In the genomic region with DNA sequence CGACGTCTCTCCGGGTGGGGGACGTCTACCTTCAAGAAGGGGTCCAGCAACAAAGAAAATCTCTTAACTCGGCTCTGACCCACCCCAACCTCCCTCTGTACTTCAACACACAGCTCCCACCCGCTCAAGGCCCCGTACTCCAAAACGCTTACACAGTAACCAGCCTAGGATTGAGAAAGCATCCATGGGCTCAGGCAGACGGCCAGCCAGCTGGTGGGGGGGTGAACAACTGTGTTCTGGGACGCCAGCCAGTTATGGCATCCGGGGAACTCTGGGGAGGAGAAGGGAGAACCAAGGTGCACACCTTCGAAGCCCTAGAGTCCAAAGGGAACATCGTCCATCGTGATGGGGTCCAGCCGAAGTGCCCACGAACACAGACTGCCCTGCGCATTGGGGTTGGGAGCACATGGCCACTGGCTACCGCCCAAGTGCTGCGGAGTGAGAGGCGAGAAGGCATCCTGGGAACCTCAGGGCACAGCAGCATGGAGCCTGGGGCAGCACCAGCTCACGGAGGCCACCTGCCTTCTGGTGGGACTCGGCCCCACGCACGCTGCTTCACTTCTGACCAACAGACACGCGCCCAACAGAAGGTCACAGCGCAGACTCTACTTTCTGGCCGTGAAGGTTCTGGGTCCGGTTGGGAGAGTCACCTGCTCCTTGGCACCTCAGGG, we compare ENCODE assay signal across 8 cellular contexts. TPM values are rescaled to one million over a fixed set of nuclear protein-coding genes. Genes with fewer than 3 reads are reported as not detected.
A peak's percentile ranks its signal among the peaks of the same experiment; 100 is the strongest.
DNase-seq lines count a peak whose midpoint lies in the region; ATAC-seq and TF ChIP-seq lines count a peak whose summit lies in the region.

No MANE protein-coding gene starts in this region.

- H3K36me3 Mint-ChIP-seq in natural killer cell (peaks cover 18% of the 10 kb centered on the region), T-cell (peaks cover 34% of the 10 kb centered on the region)
- H3K36me3 Mint-ChIP-seq in natural killer cell treated with Interleukin-12 subunit alpha and Interleukin-12 subunit beta and Interleukin-15 and Interleukin-18, amount 100 ng/mL, for 72 hours = peaks cover 22% of the 10 kb centered on the region

- no peak for TF ChIP-seq CTCF in natural killer cell (IDR thresholded peaks at IDR 0.05)

- ATAC-seq in natural killer cell (no peak), T-cell (replicated peaks in 1 of 4) (no peak), GM21619 (IDR thresholded peaks at IDR 0.05; ENCODE audit: unreplicated experiment) (no peak)
- ATAC-seq in natural killer cell treated with Interleukin-12 subunit alpha and Interleukin-12 subunit beta and Interleukin-15 and Interleukin-18, amount 100 ng/mL, for 72 hours = no peak

- H3K9me3 Mint-ChIP-seq in natural killer cell (no peaks in the 10 kb centered on the region), T-cell (no peaks in the 10 kb centered on the region)
- H3K9me3 Mint-ChIP-seq in natural killer cell treated with Interleukin-12 subunit alpha and Interleukin-12 subunit beta and Interleukin-15 and Interleukin-18, amount 100 ng/mL, for 72 hours = no peaks in the 10 kb centered on the region

- H3K4me1 ChIP-seq in effector memory CD4-positive, alpha-beta T cell (ENCODE audit: control insufficient read depth, insufficient read depth, low read length, poor library complexity, severe bottlenecking) = peaks cover 36% of the 10 kb centered on the region

- no peak overlapping the region for H3K4me3 ChIP-seq in effector memory CD4-positive, alpha-beta T cell (ENCODE audit: insufficient read depth, low read depth, low read length, poor library complexity, severe bottlenecking)

- H3K27me3 Mint-ChIP-seq in natural killer cell (ENCODE audit: low read depth in 2 of 2) (no peaks in the 10 kb centered on the region), T-cell (no peaks in the 10 kb centered on the region)
- H3K27me3 Mint-ChIP-seq in natural killer cell treated with Interleukin-12 subunit alpha and Interleukin-12 subunit beta and Interleukin-15 and Interleukin-18, amount 100 ng/mL, for 72 hours = no peaks in the 10 kb centered on the region

- no peaks in the 10 kb centered on the region for H3K27me3 ChIP-seq in effector memory CD4-positive, alpha-beta T cell (replicated peaks; ENCODE audit: control insufficient read depth, insufficient read depth, low read length, poor library complexity, severe bottlenecking)

- H3K4me3 Mint-ChIP-seq in natural killer cell (no peak overlapping the region), T-cell (no peak overlapping the region)
- no peak overlapping the region for H3K4me3 Mint-ChIP-seq in natural killer cell treated with Interleukin-12 subunit alpha and Interleukin-12 subunit beta and Interleukin-15 and Interleukin-18, amount 100 ng/mL, for 72 hours

- H3K36me3 ChIP-seq in effector memory CD4-positive, alpha-beta T cell (ENCODE audit: control insufficient read depth, insufficient read depth, low read length) = peaks cover 59% of the 10 kb centered on the region

- intact Hi-C loops in natural killer cell (cut with micrococcal nuclease) = loop anchor here (10.0 kb wide), 1 partner anchor 172 kb away; a partner anchor contains a TSS

- no peak overlapping the region for H3K27ac ChIP-seq in effector memory CD4-positive, alpha-beta T cell (ENCODE audit: insufficient read depth, low read length, poor library complexity, severe bottlenecking)

- DNase-seq in natural killer cell (no peak), cerebellum (ENCODE audit: low spot score) (peak; percentile 63), medulla oblongata (ENCODE audit: extremely low spot score) (peak; percentile 86), T-cell (no peak), NCI-H1436 treated with DMSO at 0.1 percent for 48 hours (lab: John Stamatoyannopoulos, UW) (no peak)
- no peak for DNase-seq in natural killer cell treated with Interleukin-12 subunit alpha and Interleukin-12 subunit beta and Interleukin-15 and Interleukin-18, amount 100 ng/mL, for 72 hours (ENCODE audit: low spot score)
- no peak for DNase-seq in effector memory CD4-positive, alpha-beta T cell

- POLR2A ChIA-PET in T-cell (lab: Charles Lee) = interaction anchor here in 1 of 2 donors (0.7 kb wide), 1 partner anchor 36 kb away, joined by 3 read pairs; no protein-coding TSS in a partner anchor

- CTCF ChIA-PET in T-cell (lab: Charles Lee) = interaction anchor here in 1 of 2 donors (0.5 kb wide), 1 partner anchor 181 kb away, joined by 3 read pairs; no protein-coding TSS in a partner anchor

- H3K9me3 ChIP-seq in effector memory CD4-positive, alpha-beta T cell (ENCODE audit: control insufficient read depth, low read length) = no peaks in the 10 kb centered on the region

- H3K4me1 Mint-ChIP-seq in natural killer cell = peaks cover 60 to 84% of the 10 kb centered on the region in 2 donors
- H3K4me1 Mint-ChIP-seq in natural killer cell treated with Interleukin-12 subunit alpha and Interleukin-12 subunit beta and Interleukin-15 and Interleukin-18, amount 100 ng/mL, for 72 hours (ENCODE audit: low read depth in 2 of 2) = peaks cover 21 to 67% of the 10 kb centered on the region in 2 donors
- H3K4me1 Mint-ChIP-seq in T-cell = peaks cover 43 to 69% (median 67%) of the 10 kb centered on the region in 3 donors

- peak overlapping the region; percentile 87 to 88 for H3K27ac Mint-ChIP-seq in natural killer cell
- peak overlapping the region in 1 of 2 donors; percentile 62 for H3K27ac Mint-ChIP-seq in natural killer cell treated with Interleukin-12 subunit alpha and Interleukin-12 subunit beta and Interleukin-15 and Interleukin-18, amount 100 ng/mL, for 72 hours
- no peak overlapping the region for H3K27ac Mint-ChIP-seq in T-cell

RNA-seq across cellular contexts. Expression of a gene that starts 14.3 kb away (rescaled TPM):
- total RNA-seq in natural killer cell (100 to 1,000 TPM; 172 to 365 (median 296) TPM), cerebellum (3.7 TPM), T-cell (10 to 100 TPM; 31.9 to 47.3 (median 40.9) TPM)
- 100 to 1,000 TPM; 241 to 534 TPM for total RNA-seq in natural killer cell treated with Interleukin-12 subunit alpha and Interleukin-12 subunit beta and Interleukin-15 and Interleukin-18, amount 100 ng/mL, for 72 hours

RNA-seq across cellular contexts. Expression of a gene that starts 30.4 kb away (rescaled TPM):
- total RNA-seq in natural killer cell (100 to 1,000 TPM; 423 to 475 (median 468) TPM), cerebellum (45.1 TPM), T-cell (100 to 1,000 TPM; 177 to 273 (median 194) TPM)
- 100 to 1,000 TPM; 160 to 215 TPM for total RNA-seq in natural killer cell treated with Interleukin-12 subunit alpha and Interleukin-12 subunit beta and Interleukin-15 and Interleukin-18, amount 100 ng/mL, for 72 hours

RNA-seq across cellular contexts. Expression of a gene that starts 30.5 kb away (rescaled TPM):
- total RNA-seq in natural killer cell (10 to 100 TPM; 69.7 to 79.2 (median 75.1) TPM), cerebellum (39.6 TPM), T-cell (100 to 1,000 TPM in 3 of 5 donors, 10 to 100 TPM in 2; 86.4 to 127 (median 103) TPM)
- 10 to 100 TPM; 34.0 to 82.2 TPM for total RNA-seq in natural killer cell treated with Interleukin-12 subunit alpha and Interleukin-12 subunit beta and Interleukin-15 and Interleukin-18, amount 100 ng/mL, for 72 hours

Comparison
In these comparisons a context has a peak if more than half of its experiments do, and no peak if none do; other contexts are left out.
1. DNase-seq: peak in cerebellum (single experiment) and medulla oblongata (single experiment); none in natural killer cell (single experiment), natural killer cell treated with Interleukin-12 subunit alpha and Interleukin-12 subunit beta and Interleukin-15 and Interleukin-18, amount 100 ng/mL, for 72 hours (single experiment), T-cell (0 of 34), effector memory CD4-positive, alpha-beta T cell (0 of 3) and NCI-H1436 treated with DMSO at 0.1 percent for 48 hours (single experiment).
2. H3K27ac Mint-ChIP-seq: peak in natural killer cell (2 of 2); none in T-cell (0 of 2).